1 cellular context compared by ENCODE assay signal in genomic region chr1:226095286-226095685, GRCh38.
TF ChIP-seq lines count a peak whose summit lies in the region.

No MANE protein-coding gene starts in this region.

TF ChIP-seq in HepG2, 621 proteins besides CTCF, POLR2A, EP300 and RAD21 (continued from another document):
- TF ChIP-seq ZNF597 (CRISPR knock-in tag; IDR thresholded peaks at IDR 0.05) (no peak), ELF3 (CRISPR knock-in tag; IDR thresholded peaks at IDR 0.05) (no peak), FOXA3 (CRISPR knock-in tag; IDR thresholded peaks at IDR 0.05) (no peak), NR2F2 (IDR thresholded peaks at IDR 0.05; ENCODE audit: borderline replicate concordance, low read depth) (no peak), ZFP37 (CRISPR knock-in tag; IDR thresholded peaks at IDR 0.05; ENCODE audit: borderline replicate concordance) (no peak), ZBTB14 (CRISPR knock-in tag; IDR thresholded peaks at IDR 0.05) (no peak), ZNF30 (CRISPR knock-in tag; IDR thresholded peaks at IDR 0.05) (no peak), ZNF563 (CRISPR knock-in tag; IDR thresholded peaks at IDR 0.05) (no peak), MEF2D (CRISPR knock-in tag; IDR thresholded peaks at IDR 0.05) (no peak), ZNF256 (CRISPR knock-in tag; conservative IDR thresholded peaks at IDR 0.05) (no peak), ZFP36L2 (CRISPR knock-in tag; IDR thresholded peaks at IDR 0.05) (no peak), GRHL1 (CRISPR knock-in tag; conservative IDR thresholded peaks at IDR 0.05) (no peak), ZNF337 (CRISPR knock-in tag; IDR thresholded peaks at IDR 0.05; ENCODE audit: borderline replicate concordance, low read depth) (no peak), SMARCE1 (IDR thresholded peaks at IDR 0.05; ENCODE audit: borderline replicate concordance) (no peak), ATF6 (CRISPR knock-in tag; conservative IDR thresholded peaks at IDR 0.05) (no peak), MXD3 (CRISPR knock-in tag; IDR thresholded peaks at IDR 0.05) (no peak), ZNF768 (CRISPR knock-in tag; IDR thresholded peaks at IDR 0.05) (no peak)
TF ChIP-seq in HepG2: peak in this region for 0.
